In genomic region chr10:122308487-122309141, GRCh38 we compare ENCODE assay signal across 11 cellular contexts. TPM values are rescaled to one million over a fixed set of nuclear protein-coding genes. Genes with fewer than 3 reads are reported as not detected.
A peak's percentile ranks its signal among the peaks of the same experiment; 100 is the strongest.
DNase-seq lines count a peak whose midpoint lies in the region; ATAC-seq and TF ChIP-seq lines count a peak whose summit lies in the region.
"Had no signal": no experiment of that assay in that cellular context is flagged by ENCODE, and none has a peak within 500 bp of the region (broad histone marks: within the 10 kb centered on the region; RNA-seq: fewer than 3 reads in every experiment).

No MANE protein-coding gene starts in this region.

- no peak for ATAC-seq in body of pancreas
- ATAC-seq: activated CD8-positive, alpha-beta T cell treated with anti-CD3 and anti-CD28 coated beads, Interleukin-2, amount 10 ng/mL, durations not matched to agents 7 days and 5 days; naive thymus-derived CD4-positive, alpha-beta T cell had no signal

- no peak for DNase-seq in AG04450 (ENCODE audit: low read depth, low spot score)
- DNase-seq in body of pancreas, result no peak
- DNase-seq in right atrium auricular region (ENCODE audit: low spot score), result peak; percentile 55
- DNase-seq in sigmoid colon, result no peak
- no peak for DNase-seq in KBM-7
- no peak for DNase-seq in stimulated activated naive CD4-positive, alpha-beta T cell (lab: John Stamatoyannopoulos, UW)
- no peak for DNase-seq in activated T-helper 2 cell treated with anti-CD3 and anti-CD28 coated beads, Interferon-gamma antibody, Interleukin-2, Interleukin-4, amounts not matched to agents 10 μg/mL and 5 μg/mL and 100 μg/mL, durations not matched to agents 14 hours and 24 hours and 36 hours (ENCODE audit: low spot score)
- no peak for DNase-seq in NCI-H446 treated with DMSO at 0.1 percent for 48 hours (lab: John Stamatoyannopoulos, UW)
- DNase-seq: activated CD8-positive, alpha-beta T cell treated with anti-CD3 and anti-CD28 coated beads, Interleukin-2, amount 10 ng/mL, durations not matched to agents 7 days and 5 days; NCI-H2107 had no signal

- H3K4me1 ChIP-seq in body of pancreas (peaks cover 51% of the 10 kb centered on the region), right atrium auricular region (peaks cover 0 to 36% of the 10 kb centered on the region in 2 donors), sigmoid colon (peaks cover 0 to 50% (median 40%) of the 10 kb centered on the region in 4 donors)

- H3K9me3 ChIP-seq in AG04450 (ENCODE audit: control insufficient read depth, insufficient read depth, low read length), result no peaks in the 10 kb centered on the region; the same call in 1 of the 2 replicates
- H3K9me3 ChIP-seq in body of pancreas, result no peaks in the 10 kb centered on the region
- H3K9me3 ChIP-seq in right atrium auricular region, result no peaks in the 10 kb centered on the region
- H3K9me3 ChIP-seq in sigmoid colon, result no peaks in the 10 kb centered on the region

- CTCF ChIA-PET in AG04450 (lab: Charles Lee), result interaction anchor here (0.6 to 7.0 kb wide), 9 partner anchors 11 to 257 kb away, joined by 3 to 56 read pairs (median 8); no protein-coding TSS in a partner anchor

- no peak for TF ChIP-seq EP300 in sigmoid colon (IDR thresholded peaks at IDR 0.05)

- H3K4me3 Mint-ChIP-seq in activated T-helper 2 cell treated with anti-CD3 and anti-CD28 coated beads, Interferon-gamma antibody, Interleukin-2, Interleukin-4, amounts not matched to agents 10 μg/mL and 5 μg/mL and 100 μg/mL, durations not matched to agents 14 hours and 24 hours and 36 hours (ENCODE audit: low read depth), result no peak overlapping the region
- H3K4me3 Mint-ChIP-seq: activated CD8-positive, alpha-beta T cell treated with anti-CD3 and anti-CD28 coated beads, Interleukin-2, amount 10 ng/mL, durations not matched to agents 7 days and 5 days; naive thymus-derived CD4-positive, alpha-beta T cell had no signal

- WGBS in body of pancreas, 2 donors, result 91 to 95% methylated on average over 5 of the region's 5 CpGs
- 85 to 86% methylated on average over 5 of the region's 5 CpGs for WGBS in sigmoid colon, 2 donors

- H3K27ac ChIP-seq in AG04450 (ENCODE audit: low read depth, low read length) (peak overlapping the region; percentile 83), body of pancreas (peak overlapping the region; percentile 33 to 83 (median 76)), right atrium auricular region (peak overlapping the region; percentile 77 to 88), sigmoid colon (peak overlapping the region; percentile 77 to 94 (median 89))

- in situ Hi-C loops in KBM-7 (cut with MboI; ENCODE audit: low pct_unique_long_range_greater_than_20kb, low sequenced_read_pairs), result no loop called here

- H3K27me3 Mint-ChIP-seq in activated T-helper 2 cell treated with anti-CD3 and anti-CD28 coated beads, Interferon-gamma antibody, Interleukin-2, Interleukin-4, amounts not matched to agents 10 μg/mL and 5 μg/mL and 100 μg/mL, durations not matched to agents 14 hours and 24 hours and 36 hours (ENCODE audit: low read depth), result peaks cover 17% of the 10 kb centered on the region

- no peaks in the 10 kb centered on the region for H3K4me1 Mint-ChIP-seq in activated T-helper 2 cell treated with anti-CD3 and anti-CD28 coated beads, Interferon-gamma antibody, Interleukin-2, Interleukin-4, amounts not matched to agents 10 μg/mL and 5 μg/mL and 100 μg/mL, durations not matched to agents 14 hours and 24 hours and 36 hours (ENCODE audit: low read depth)
- H3K4me1 Mint-ChIP-seq: naive thymus-derived CD4-positive, alpha-beta T cell had no signal

- intact Hi-C loops in body of pancreas (cut with DNase I) (no loop called here), sigmoid colon (cut with DNase I) (loop anchor here (2.0 kb wide), 1 partner anchor 66 kb away; the partner anchor contains the start of gene PLEKHA1)
- intact Hi-C loops in activated T-helper 2 cell treated with anti-CD3 and anti-CD28 coated beads, Interferon-gamma antibody, Interleukin-2, Interleukin-4, amounts not matched to agents 10 μg/mL and 5 μg/mL and 100 μg/mL, durations not matched to agents 14 hours and 24 hours and 36 hours (cut with micrococcal nuclease), result no loop called here

- H3K27me3 ChIP-seq in AG04450 (ENCODE audit: control insufficient read depth, insufficient read depth, low read length) (no peaks in the 10 kb centered on the region), body of pancreas (no peaks in the 10 kb centered on the region), right atrium auricular region (no peaks in the 10 kb centered on the region), sigmoid colon (no peaks in the 10 kb centered on the region)

- H3K4me3 ChIP-seq in AG04450 (ENCODE audit: low read depth, low read length), result no peak overlapping the region; the same call in 1 of the 2 replicates
- H3K4me3 ChIP-seq in body of pancreas, result no peak overlapping the region
- no peak overlapping the region for H3K4me3 ChIP-seq in right atrium auricular region
- H3K4me3 ChIP-seq in sigmoid colon, result peak overlapping the region in 1 of 4 donors; percentile 23

- no peaks in the 10 kb centered on the region for H3K36me3 Mint-ChIP-seq in activated T-helper 2 cell treated with anti-CD3 and anti-CD28 coated beads, Interferon-gamma antibody, Interleukin-2, Interleukin-4, amounts not matched to agents 10 μg/mL and 5 μg/mL and 100 μg/mL, durations not matched to agents 14 hours and 24 hours and 36 hours (ENCODE audit: low read depth)
- H3K36me3 Mint-ChIP-seq: naive thymus-derived CD4-positive, alpha-beta T cell had no signal

- no peak for TF ChIP-seq CTCF in AG04450 (IDR thresholded peaks at IDR 0.05; ENCODE audit: low read depth, low read length)
- TF ChIP-seq CTCF in body of pancreas (IDR thresholded peaks at IDR 0.05), result no peak
- no peak for TF ChIP-seq CTCF in right atrium auricular region (IDR thresholded peaks at IDR 0.05)
- no peak for TF ChIP-seq CTCF in sigmoid colon (IDR thresholded peaks at IDR 0.05)

- TF ChIP-seq POLR2A in body of pancreas (IDR thresholded peaks at IDR 0.05), result no peak
- no peak for TF ChIP-seq POLR2A in sigmoid colon (IDR thresholded peaks at IDR 0.05)

- no peak overlapping the region for H3K27ac Mint-ChIP-seq in activated T-helper 2 cell treated with anti-CD3 and anti-CD28 coated beads, Interferon-gamma antibody, Interleukin-2, Interleukin-4, amounts not matched to agents 10 μg/mL and 5 μg/mL and 100 μg/mL, durations not matched to agents 14 hours and 24 hours and 36 hours
- H3K27ac Mint-ChIP-seq: activated CD8-positive, alpha-beta T cell treated with anti-CD3 and anti-CD28 coated beads, Interleukin-2, amount 10 ng/mL, durations not matched to agents 7 days and 5 days; naive thymus-derived CD4-positive, alpha-beta T cell had no signal

- H3K9me3 Mint-ChIP-seq in activated T-helper 2 cell treated with anti-CD3 and anti-CD28 coated beads, Interferon-gamma antibody, Interleukin-2, Interleukin-4, amounts not matched to agents 10 μg/mL and 5 μg/mL and 100 μg/mL, durations not matched to agents 14 hours and 24 hours and 36 hours, result peaks cover 9% of the 10 kb centered on the region

- POLR2A ChIA-PET in AG04450 (lab: Yijun Ruan, JAX), result no interaction called here

- H3K36me3 ChIP-seq in body of pancreas (replicated peaks in 1 of 2; ENCODE audit: insufficient read depth in 1 of 2, low read depth in 2 of 2), result no peaks in the 10 kb centered on the region
- no peaks in the 10 kb centered on the region for H3K36me3 ChIP-seq in right atrium auricular region
- H3K36me3 ChIP-seq in sigmoid colon, result no peaks in the 10 kb centered on the region

RNA-seq across cellular contexts. Expression of gene BTBD16, which starts 37.5 kb away (rescaled TPM):
- not detected in 2 replicates for polyA plus RNA-seq in AG04450 (2011; rRNA removed)
- not detected in 2 replicates for polyA minus RNA-seq in AG04450 (2011; rRNA and poly(A)+ RNA removed)
- not detected for total RNA-seq in body of pancreas
- not detected for total RNA-seq in right atrium auricular region
- under 1 TPM in 2 of 4 donors, not detected in 2; 0.54 to 0.55 TPM for total RNA-seq in sigmoid colon
- under 1 TPM in 1 of 3 donors, not detected in 2; 0.12 TPM for polyA plus RNA-seq in sigmoid colon
- not detected in 2 replicates for total RNA-seq in activated T-helper 2 cell treated with anti-CD3 and anti-CD28 coated beads, Interferon-gamma antibody, Interleukin-2, Interleukin-4, amounts not matched to agents 10 μg/mL and 5 μg/mL and 100 μg/mL, durations not matched to agents 14 hours and 24 hours and 36 hours
- total RNA-seq: activated CD8-positive, alpha-beta T cell treated with anti-CD3 and anti-CD28 coated beads, Interleukin-2, amount 10 ng/mL, durations not matched to agents 7 days and 5 days; naive thymus-derived CD4-positive, alpha-beta T cell had no signal
- polyA plus RNA-seq: naive thymus-derived CD4-positive, alpha-beta T cell had no signal
